16 cellular contexts compared by ENCODE assay signal in genomic region chr2:170425291-170425751, GRCh38.
DNase-seq lines count a peak whose midpoint lies in the region; ATAC-seq and TF ChIP-seq lines count a peak whose summit lies in the region.
"Had no signal": no experiment of that assay in that cellular context is flagged by ENCODE, and none has a peak within 500 bp of the region (broad histone marks: within the 10 kb centered on the region; RNA-seq: fewer than 3 reads in every experiment).

No MANE protein-coding gene starts in this region.

- H3K4me1 ChIP-seq in osteoblast (ENCODE audit: insufficient read depth, low read length): no peaks in the 10 kb centered on the region

- H3K9me3 ChIP-seq in osteoblast (ENCODE audit: low read depth, low read length): no peaks in the 10 kb centered on the region

- no peak for ATAC-seq in HG02840 (IDR thresholded peaks at IDR 0.05; ENCODE audit: low FRiP score, unreplicated experiment)
- ATAC-seq in GM18519 (IDR thresholded peaks at IDR 0.05; ENCODE audit: low FRiP score, unreplicated experiment): no peak
- ATAC-seq: activated CD8-positive, alpha-beta memory T cell treated with anti-CD3 and anti-CD28 coated beads, Interleukin-2, amount 10 ng/mL, durations not matched to agents 7 days and 5 days; stimulated activated naive CD8-positive, alpha-beta T cell treated with anti-CD3 and anti-CD28 coated beads, Interleukin-15, Interleukin-2, amounts not matched to agents 100 U/mL and 50 U/mL, for 24 hours had no signal

- no peaks in the 10 kb centered on the region for H3K27me3 ChIP-seq in osteoblast (ENCODE audit: insufficient read depth, low read length)

- H3K4me2 ChIP-seq in osteoblast (ENCODE audit: insufficient read depth, low read length): no peak overlapping the region

- TF ChIP-seq CTCF in osteoblast (IDR thresholded peaks at IDR 0.05; ENCODE audit: extremely low read depth, low read depth, low read length): no peak

- H2AFZ ChIP-seq in osteoblast (ENCODE audit: low read length): no peak overlapping the region

- DNase-seq in A172 (ENCODE audit: low spot score) (peak; percentile 32), HT1080 (ENCODE audit: low read depth) (peak; percentile 23), amniotic epithelial cell (ENCODE audit: low read depth) (peak; percentile 53), foreskin melanocyte (peak; percentile 51), osteoblast (ENCODE audit: insufficient read length, low spot score, missing footprints) (no peak), hypothalamus (lab: John Stamatoyannopoulos, UW) (no peak)
- DNase-seq: ACHN; activated CD8-positive, alpha-beta memory T cell treated with anti-CD3 and anti-CD28 coated beads, Interleukin-2, amount 10 ng/mL, durations not matched to agents 7 days and 5 days; amniotic stem cell; DMS79 treated with DMSO at 0.1 percent for 48 hours; erythroblast; kidney; NCI-H146; stimulated activated naive CD8-positive, alpha-beta T cell treated with anti-CD3 and anti-CD28 coated beads, Interleukin-15, Interleukin-2, amounts not matched to agents 100 U/mL and 50 U/mL, for 24 hours had no signal

- H3K36me3 ChIP-seq in osteoblast (ENCODE audit: insufficient read depth, low read length): no peaks in the 10 kb centered on the region

- no peaks in the 10 kb centered on the region for H4K20me1 ChIP-seq in osteoblast (ENCODE audit: insufficient read depth, low read length)

- H3K27ac ChIP-seq in osteoblast (ENCODE audit: low read depth, low read length): no peak overlapping the region

- H3K4me3 ChIP-seq in osteoblast (ENCODE audit: insufficient read depth, low read length): no peak overlapping the region

- H3K79me2 ChIP-seq in osteoblast (ENCODE audit: insufficient read depth, low read length): no peaks in the 10 kb centered on the region

Comparison
In these comparisons a context has a peak if more than half of its experiments do, and no peak if none do; other contexts are left out.
1. DNase-seq: peak in A172 (single experiment), HT1080 (single experiment), amniotic epithelial cell (single experiment) and foreskin melanocyte (single experiment); none in osteoblast (single experiment) and hypothalamus (0 of 51).